12 cellular contexts compared by ENCODE assay signal in the genomic region with DNA sequence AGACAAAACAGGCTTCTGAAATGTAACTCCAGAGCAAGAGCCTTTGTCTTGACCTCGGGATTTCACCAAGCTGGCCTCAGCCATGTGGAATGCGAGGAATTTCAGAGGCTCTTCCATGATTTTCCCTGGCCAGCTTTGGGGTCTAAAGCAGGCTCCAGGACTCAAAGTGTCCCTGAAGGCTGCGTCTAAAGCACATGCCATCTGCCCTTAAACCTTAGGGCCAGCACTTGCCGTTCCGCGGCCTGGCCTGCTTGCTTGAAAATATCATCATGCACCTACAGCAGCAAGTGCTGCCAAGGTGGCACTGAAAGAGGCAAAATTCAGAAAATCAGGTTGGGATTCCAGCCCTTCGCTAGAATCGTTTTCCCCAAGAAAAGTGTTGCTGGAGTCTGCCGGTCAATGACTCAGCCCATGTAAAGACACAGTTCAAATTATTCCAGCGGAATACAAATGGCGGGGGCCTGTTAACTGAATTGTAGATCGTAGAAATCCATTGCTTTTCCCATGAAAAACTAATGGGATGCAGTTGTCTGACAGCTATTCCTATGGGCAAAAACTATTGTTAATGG.
DNase-seq lines count a peak whose midpoint lies in the region; ATAC-seq and TF ChIP-seq lines count a peak whose summit lies in the region.
"Had no signal": no experiment of that assay in that cellular context is flagged by ENCODE, and none has a peak within 500 bp of the region (broad histone marks: within the 10 kb centered on the region; RNA-seq: fewer than 3 reads in every experiment).

No MANE protein-coding gene starts in this region.

- H3K4me1 Mint-ChIP-seq in H9, result peaks cover 19 to 26% of the 10 kb centered on the region in 2 experiments

- H2BK12ac ChIP-seq in H9 (ENCODE audit: insufficient read length, low read depth, low read length), result no peak overlapping the region

- H3K27ac ChIP-seq in H9 (ENCODE audit: insufficient read length, low read depth, low read length), result peak overlapping the region; percentile 35
- H3K27ac ChIP-seq in body of pancreas, result peak overlapping the region in 2 of 4 donors; percentile 24 to 35
- H3K27ac ChIP-seq in right cardiac atrium (ENCODE audit: low read length), result peak overlapping the region; percentile 70
- H3K27ac ChIP-seq in sigmoid colon, result peak overlapping the region; percentile 62 to 80 (median 72)
- H3K27ac ChIP-seq: KMS-11 had no signal

- ATAC-seq in body of pancreas (peak; percentile 34), right cardiac atrium (peak; percentile 59 to 70), GM21381 (IDR thresholded peaks at IDR 0.05; ENCODE audit: unreplicated experiment) (no peak)

- no peaks in the 10 kb centered on the region for H4K20me1 ChIP-seq in H9 (ENCODE audit: control insufficient read depth, insufficient read depth, insufficient read length)

- no peak overlapping the region for H4K91ac ChIP-seq in H9 (ENCODE audit: insufficient read length, low read depth, low read length)

- TF ChIP-seq EP300 in sigmoid colon (IDR thresholded peaks at IDR 0.05), result no peak

- H3K4me3 Mint-ChIP-seq in H9, result no peak overlapping the region
- H3K4me3 Mint-ChIP-seq: activated naive CD4-positive, alpha-beta T cell treated with anti-CD3 and anti-CD28 coated beads, Interleukin-2, amount 50 U/mL, for 24 hours had no signal

- no peak overlapping the region for H3K4me3 ChIP-seq in body of pancreas
- H3K4me3 ChIP-seq in right cardiac atrium (ENCODE audit: low read length), result no peak overlapping the region
- no peak overlapping the region for H3K4me3 ChIP-seq in sigmoid colon

- no CpG with 5 or more reads among the region's 12 CpGs for WGBS in H9 (ENCODE audit: extremely low coverage, insufficient read length, low lambda C conversion rate)
- WGBS in body of pancreas, 2 donors, result 83 to 89% methylated on average over 12 of the region's 12 CpGs
- 58% methylated on average over 12 of the region's 12 CpGs for WGBS in right cardiac atrium
- WGBS in sigmoid colon, 2 donors, result 80 to 90% methylated on average over 12 of the region's 12 CpGs

- peak overlapping the region; percentile 21 for H3K18ac ChIP-seq in H9 (ENCODE audit: insufficient read length, low read depth, low read length)

- no peak overlapping the region for H2AFZ ChIP-seq in H9 (ENCODE audit: low read length)

- no peaks in the 10 kb centered on the region for H3K23me2 ChIP-seq in H9 (ENCODE audit: insufficient read length, low read depth, low read length, poor library complexity, severe bottlenecking)

- no peak overlapping the region for H2BK20ac ChIP-seq in H9 (ENCODE audit: low read depth, low read length, poor library complexity, severe bottlenecking)

- no peak overlapping the region for H3T11ph ChIP-seq in H9 (ENCODE audit: low read length)

- H3K36me3 ChIP-seq in body of pancreas (replicated peaks in 1 of 2; ENCODE audit: insufficient read depth in 1 of 2, low read depth in 2 of 2) (no peaks in the 10 kb centered on the region), sigmoid colon (no peaks in the 10 kb centered on the region)

- no peak overlapping the region for H3K23ac ChIP-seq in H9 (ENCODE audit: insufficient read length, low read depth, low read length)

- no peak overlapping the region for H3K4me2 ChIP-seq in H9 (ENCODE audit: insufficient read depth, insufficient read length, low read length)
- H3K4me2 ChIP-seq: KMS-11 had no signal

- H3K4me1 ChIP-seq in H9 (ENCODE audit: insufficient read depth, low read length), result peaks cover 3% of the 10 kb centered on the region; the same call in 1 of the 2 replicates
- peaks cover 56% of the 10 kb centered on the region for H3K4me1 ChIP-seq in body of pancreas
- peaks cover 15% of the 10 kb centered on the region for H3K4me1 ChIP-seq in right cardiac atrium (ENCODE audit: control insufficient read depth, insufficient read depth, low read length)
- H3K4me1 ChIP-seq in sigmoid colon, result peaks cover 0 to 98% (median 81%) of the 10 kb centered on the region in 4 donors

- H3K9me3 ChIP-seq in H9 (ENCODE audit: control insufficient read depth, low read depth, low read length) (no peaks in the 10 kb centered on the region), body of pancreas (no peaks in the 10 kb centered on the region), right cardiac atrium (ENCODE audit: control insufficient read depth, low read length) (no peaks in the 10 kb centered on the region), sigmoid colon (no peaks in the 10 kb centered on the region)

- no peaks in the 10 kb centered on the region for H3K79me2 ChIP-seq in H9 (ENCODE audit: insufficient read depth, low read length)

- no peak overlapping the region for H3K9ac ChIP-seq in H9 (ENCODE audit: extremely low read depth, insufficient read length, low read length)
- H3K9ac ChIP-seq: KMS-11 had no signal

- no peaks in the 10 kb centered on the region for H3K27me3 ChIP-seq in H9 (ENCODE audit: insufficient read depth, low read length)
- no peaks in the 10 kb centered on the region for H3K27me3 ChIP-seq in body of pancreas
- H3K27me3 ChIP-seq in right cardiac atrium (ENCODE audit: control insufficient read depth, insufficient read depth), result no peaks in the 10 kb centered on the region
- no peaks in the 10 kb centered on the region for H3K27me3 ChIP-seq in sigmoid colon

- no peak overlapping the region for H4K5ac ChIP-seq in H9 (ENCODE audit: insufficient read length, low read depth, low read length)

- H3K79me1 ChIP-seq in H9 (ENCODE audit: insufficient read depth, low read depth, low read length, poor library complexity, severe bottlenecking), result no peaks in the 10 kb centered on the region

- no peaks in the 10 kb centered on the region for H3K36me3 Mint-ChIP-seq in H9 (ENCODE audit: insufficient read depth in 1 of 3, low read depth in 3 of 3)

- no peak overlapping the region for H2AK5ac ChIP-seq in H9 (ENCODE audit: insufficient read length, low read length)

- H2BK15ac ChIP-seq in H9 (ENCODE audit: low read depth, low read length), result no peak overlapping the region

- no peak overlapping the region for H3K56ac ChIP-seq in H9 (ENCODE audit: insufficient read length, low read depth, low read length)

- H3K27ac Mint-ChIP-seq in H9, result peak overlapping the region; percentile 6 to 82 (median 65)
- H3K27ac Mint-ChIP-seq: activated naive CD4-positive, alpha-beta T cell treated with anti-CD3 and anti-CD28 coated beads, Interleukin-2, amount 50 U/mL, for 24 hours had no signal

- H4K8ac ChIP-seq in H9 (replicated peaks; ENCODE audit: insufficient read length, low read depth, low read length), result no peak overlapping the region

- intact Hi-C loops in body of pancreas (cut with DNase I), result no loop called here
- intact Hi-C loops in right cardiac atrium (cut with DNase I), result no loop called here
- intact Hi-C loops in sigmoid colon (cut with DNase I), result no loop called here

- H2BK120ac ChIP-seq in H9 (ENCODE audit: low read depth, low read length, poor library complexity, severe bottlenecking), result no peak overlapping the region

- H3K4ac ChIP-seq in H9 (ENCODE audit: low read depth, low read length), result no peak overlapping the region; the same call in 1 of the 2 replicates

- TF ChIP-seq CTCF in H9 (conservative IDR thresholded peaks at IDR 0.05) (no peak), body of pancreas (IDR thresholded peaks at IDR 0.05) (no peak), sigmoid colon (IDR thresholded peaks at IDR 0.05) (no peak), GM10266 (IDR thresholded peaks at IDR 0.05; ENCODE audit: control insufficient read depth, insufficient read depth, low read depth, missing control alignments) (no peak)

- H3K27me3 Mint-ChIP-seq in H9 (ENCODE audit: low read depth), result peaks cover 3% of the 10 kb centered on the region; the same call in 1 of the 2 replicates
- H3K27me3 Mint-ChIP-seq: activated naive CD4-positive, alpha-beta T cell treated with anti-CD3 and anti-CD28 coated beads, Interleukin-2, amount 50 U/mL, for 24 hours had no signal

- peak overlapping the region; percentile 28; the same call in 1 of the 2 replicates for H3K14ac ChIP-seq in H9 (ENCODE audit: insufficient read depth, low read length)

- no peaks in the 10 kb centered on the region; a peak in 2 of 5 replicates for H3K9me3 Mint-ChIP-seq in H9
- H3K9me3 Mint-ChIP-seq: activated naive CD4-positive, alpha-beta T cell treated with anti-CD3 and anti-CD28 coated beads, Interleukin-2, amount 50 U/mL, for 24 hours had no signal

- TF ChIP-seq POLR2A in body of pancreas (IDR thresholded peaks at IDR 0.05), result no peak
- no peak for TF ChIP-seq POLR2A in sigmoid colon (IDR thresholded peaks at IDR 0.05)

- no peak overlapping the region for H2BK5ac ChIP-seq in H9 (ENCODE audit: insufficient read length, low read length)

- DNase-seq in H9, result peak; percentile 77
- DNase-seq in body of pancreas, result no peak
- peak in 2 of 3 donors; percentile 42 to 70 for DNase-seq in right cardiac atrium
- no peak for DNase-seq in sigmoid colon
- DNase-seq in cortex of kidney (lab: John Stamatoyannopoulos, UW), result no peak
- no peak for DNase-seq in GM10266 (ENCODE audit: extremely low spot score)
- no peak for DNase-seq in NCI-H146 treated with DMSO at 0.1 percent for 48 hours (lab: John Stamatoyannopoulos, UW; ENCODE audit: unreplicated experiment)
- DNase-seq: GDM1, midbrain had no signal

Comparison
In these comparisons a context has a peak if more than half of its experiments do, and no peak if none do; other contexts are left out.
1. DNase-seq: peak in H9 (single experiment) and right cardiac atrium (2 of 3); none in body of pancreas (0 of 4), sigmoid colon (single experiment), cortex of kidney (single experiment), GM10266 (single experiment) and NCI-H146 treated with DMSO at 0.1 percent for 48 hours (single experiment).